18 cellular contexts compared by ENCODE assay signal in the genomic region with DNA sequence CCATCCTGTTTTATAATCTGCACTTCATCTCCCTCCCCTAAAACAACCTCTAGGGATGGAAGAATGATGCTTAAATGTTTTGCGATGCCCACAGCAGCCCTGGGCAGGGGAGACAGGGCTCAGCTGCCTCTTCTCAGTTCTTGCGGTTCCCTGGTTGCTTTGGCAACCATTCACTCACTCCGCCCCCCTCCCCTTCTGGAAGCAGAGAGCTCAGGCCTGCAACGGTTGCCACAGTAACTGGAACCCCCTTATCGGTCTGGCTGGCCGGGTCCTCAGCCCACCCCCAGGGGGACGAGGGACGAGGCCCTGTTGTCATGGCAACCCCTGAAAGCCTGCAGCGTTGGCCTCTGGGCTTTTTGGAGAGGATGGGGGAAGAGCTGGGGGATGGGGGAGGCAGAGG. TPM values are rescaled to one million over a fixed set of nuclear protein-coding genes. Genes with fewer than 3 reads are reported as not detected.
DNase-seq lines count a peak whose midpoint lies in the region; ATAC-seq and TF ChIP-seq lines count a peak whose summit lies in the region.
"Had no signal": no experiment of that assay in that cellular context is flagged by ENCODE, and none has a peak within 500 bp of the region (broad histone marks: within the 10 kb centered on the region; RNA-seq: fewer than 3 reads in every experiment).

No MANE protein-coding gene starts in this region.

- no peak for TF ChIP-seq POLR2A in tibial nerve (IDR thresholded peaks at IDR 0.05)

- no peak for ATAC-seq in HG03108 (IDR thresholded peaks at IDR 0.05; ENCODE audit: unreplicated experiment)
- ATAC-seq: gastroesophageal sphincter; GM12878; natural killer cell; stimulated activated naive CD8-positive, alpha-beta T cell treated with anti-CD3 and anti-CD28 coated beads, Interleukin-15, Interleukin-2, amounts not matched to agents 100 U/mL and 50 U/mL, for 24 hours had no signal

- H3K4me1 ChIP-seq in tibial nerve, result peaks cover 0 to 12% (median 0%) of the 10 kb centered on the region in 4 donors

- WGBS in tibial nerve, 2 donors, result 23% methylated on average over 8 to 9 of the region's 9 CpGs

- TF ChIP-seq CTCF in dorsolateral prefrontal cortex (IDR thresholded peaks at IDR 0.05 in 54 of 56, conservative IDR thresholded peaks at IDR 0.05 in 2 of 56; ENCODE audit: low read depth in 1 of 56, partially characterized antibody in 56 of 56) (no peak), tibial nerve (IDR thresholded peaks at IDR 0.05) (no peak)

- H3K27ac ChIP-seq in dorsolateral prefrontal cortex, result peak overlapping the region in 54 of 59 donors; percentile 6 to 87 (median 64)
- no peak overlapping the region for H3K27ac ChIP-seq in tibial nerve
- H3K27ac ChIP-seq: gastroesophageal sphincter, vagina had no signal

- no peaks in the 10 kb centered on the region for H3K36me3 ChIP-seq in tibial nerve
- H3K36me3 ChIP-seq: gastroesophageal sphincter, vagina had no signal

- H3K9me3 ChIP-seq in tibial nerve, result peaks cover 0 to 6% (median 0%) of the 10 kb centered on the region in 4 donors
- H3K9me3 ChIP-seq: gastroesophageal sphincter, vagina had no signal

- peak; percentile 16 for DNase-seq in NCI-H2107 treated with DMSO at 0.1 percent for 48 hours (lab: John Stamatoyannopoulos, UW; ENCODE audit: unreplicated experiment)
- DNase-seq in NCI-H2107 (lab: John Stamatoyannopoulos, UW), result no peak
- peak; percentile 15 for DNase-seq in NCI-H524 treated with DMSO at 0.1 percent for 48 hours (lab: John Stamatoyannopoulos, UW)
- peak in 2 of 10 donors; percentile 50 to 59 for DNase-seq in dorsolateral prefrontal cortex
- DNase-seq in occipital lobe (lab: John Stamatoyannopoulos, UW), result peak; percentile 12
- no peak for DNase-seq in tibial nerve (ENCODE audit: low spot score in 2 of 2)
- no peak for DNase-seq in NCI-H226
- DNase-seq: activated CD4-positive, CD25-positive, alpha-beta regulatory T cell; CD8-positive, alpha-beta memory T cell; Kasumi-1; natural killer cell; NCI-H187; stimulated activated naive CD8-positive, alpha-beta T cell treated with anti-CD3 and anti-CD28 coated beads, Interleukin-15, Interleukin-2, amounts not matched to agents 100 U/mL and 50 U/mL, for 24 hours had no signal

- TF ChIP-seq EP300 in tibial nerve (IDR thresholded peaks at IDR 0.05), result no peak

- intact Hi-C loops in dorsolateral prefrontal cortex (cut with DNase I), result no loop called here

- H3K4me3 ChIP-seq in dorsolateral prefrontal cortex (peak overlapping the region in 4 of 59 donors; percentile 3 to 28 (median 4)), tibial nerve (no peak overlapping the region)
- H3K4me3 ChIP-seq: gastroesophageal sphincter, GM12878, vagina had no signal

- H3K27me3 ChIP-seq in dorsolateral prefrontal cortex (no peaks in the 10 kb centered on the region), tibial nerve (peaks cover 0 to 85% of the 10 kb centered on the region in 2 donors)
- H3K27me3 ChIP-seq: vagina had no signal

RNA-seq across cellular contexts. Expression of a gene that starts 19.5 kb away (rescaled TPM):
- total RNA-seq in dorsolateral prefrontal cortex (10 to 100 TPM; 41.1 to 95.4 (median 71.8) TPM), occipital lobe (9.4 TPM), tibial nerve (1 to 10 TPM; 1.5 to 6.9 (median 1.7) TPM)
- total RNA-seq: CD8-positive, alpha-beta memory T cell; epithelial cell of proximal tubule; natural killer cell had no signal

RNA-seq across cellular contexts. Expression of a gene that starts 39.6 kb away (rescaled TPM):
- total RNA-seq in dorsolateral prefrontal cortex, result 1 to 10 TPM in 1 of 120 experiments, under 1 TPM in 15, not detected in 104; 0.28 to 1.7 (median 0.49) TPM
- not detected for total RNA-seq in occipital lobe
- not detected for total RNA-seq in tibial nerve
- total RNA-seq: CD8-positive, alpha-beta memory T cell; epithelial cell of proximal tubule; gastroesophageal sphincter; GM12878; natural killer cell; vagina had no signal

RNA-seq across cellular contexts. Expression of a gene that starts 41.1 kb away (rescaled TPM):
- 10 to 100 TPM; 19.7 to 65.4 (median 34.3) TPM for total RNA-seq in dorsolateral prefrontal cortex
- 5.8 TPM for total RNA-seq in occipital lobe
- 10 to 100 TPM; 16.2 to 31.4 (median 21.3) TPM for total RNA-seq in tibial nerve

RNA-seq across cellular contexts. Expression of a gene that starts 51.7 kb away (rescaled TPM):
- total RNA-seq in dorsolateral prefrontal cortex, result 10 to 100 TPM; 17.2 to 46.3 (median 34.0) TPM
- 0.78 TPM for total RNA-seq in occipital lobe
- 1 to 10 TPM; 3.6 to 9.0 (median 5.5) TPM for total RNA-seq in tibial nerve

Comparison
In these comparisons a context has a peak if more than half of its experiments do, and no peak if none do; other contexts are left out.
1. DNase-seq: peak in NCI-H2107 treated with DMSO at 0.1 percent for 48 hours (single experiment), NCI-H524 treated with DMSO at 0.1 percent for 48 hours (single experiment) and occipital lobe (single experiment); none in NCI-H2107 (single experiment), tibial nerve (0 of 2) and NCI-H226 (single experiment).
2. H3K27ac ChIP-seq: peak in dorsolateral prefrontal cortex (54 of 59); none in tibial nerve (0 of 4).